ENCODE assay signal across 1 cellular context in the genomic region with DNA sequence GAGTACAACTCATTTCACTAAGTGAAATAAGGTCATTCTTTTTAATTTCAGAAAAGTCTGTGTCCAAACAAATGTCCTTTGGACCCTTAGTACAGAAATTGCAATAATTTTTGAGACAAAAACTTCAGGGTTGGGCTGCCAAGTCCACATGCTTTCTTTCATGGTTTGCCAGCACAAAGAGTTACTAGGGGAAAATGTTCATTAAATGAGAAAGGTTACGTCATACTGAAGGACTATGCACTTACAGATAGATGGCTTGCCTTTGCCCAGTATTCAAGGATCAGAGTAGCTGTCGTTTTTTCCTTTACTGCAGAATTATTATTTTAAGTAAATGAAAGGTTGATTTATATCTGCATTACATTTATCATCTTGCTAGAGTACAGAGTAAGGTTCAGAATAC.
A peak's percentile ranks its signal among the peaks of the same experiment; 100 is the strongest.
TF ChIP-seq lines count a peak whose summit lies in the region.

No MANE protein-coding gene starts in this region.

TF ChIP-seq in SK-N-SH treated with all-trans-retinoic acid at 6 μM for 48 hours, 23 proteins besides CTCF, POLR2A, EP300 and RAD21 (continued from another document):
- TF ChIP-seq, protein P1, sequence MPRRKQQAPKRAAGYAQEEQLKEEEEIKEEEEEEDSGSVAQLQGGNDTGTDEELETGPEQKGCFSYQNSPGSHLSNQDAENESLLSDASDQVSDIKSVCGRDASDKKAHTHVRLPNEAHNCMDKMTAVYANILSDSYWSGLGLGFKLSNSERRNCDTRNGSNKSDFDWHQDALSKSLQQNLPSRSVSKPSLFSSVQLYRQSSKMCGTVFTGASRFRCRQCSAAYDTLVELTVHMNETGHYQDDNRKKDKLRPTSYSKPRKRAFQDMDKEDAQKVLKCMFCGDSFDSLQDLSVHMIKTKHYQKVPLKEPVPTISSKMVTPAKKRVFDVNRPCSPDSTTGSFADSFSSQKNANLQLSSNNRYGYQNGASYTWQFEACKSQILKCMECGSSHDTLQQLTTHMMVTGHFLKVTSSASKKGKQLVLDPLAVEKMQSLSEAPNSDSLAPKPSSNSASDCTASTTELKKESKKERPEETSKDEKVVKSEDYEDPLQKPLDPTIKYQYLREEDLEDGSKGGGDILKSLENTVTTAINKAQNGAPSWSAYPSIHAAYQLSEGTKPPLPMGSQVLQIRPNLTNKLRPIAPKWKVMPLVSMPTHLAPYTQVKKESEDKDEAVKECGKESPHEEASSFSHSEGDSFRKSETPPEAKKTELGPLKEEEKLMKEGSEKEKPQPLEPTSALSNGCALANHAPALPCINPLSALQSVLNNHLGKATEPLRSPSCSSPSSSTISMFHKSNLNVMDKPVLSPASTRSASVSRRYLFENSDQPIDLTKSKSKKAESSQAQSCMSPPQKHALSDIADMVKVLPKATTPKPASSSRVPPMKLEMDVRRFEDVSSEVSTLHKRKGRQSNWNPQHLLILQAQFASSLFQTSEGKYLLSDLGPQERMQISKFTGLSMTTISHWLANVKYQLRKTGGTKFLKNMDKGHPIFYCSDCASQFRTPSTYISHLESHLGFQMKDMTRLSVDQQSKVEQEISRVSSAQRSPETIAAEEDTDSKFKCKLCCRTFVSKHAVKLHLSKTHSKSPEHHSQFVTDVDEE (CRISPR knock-in tag; IDR thresholded peaks at IDR 0.05), result no peak
- TF ChIP-seq CSDC2 (CRISPR knock-in tag; IDR thresholded peaks at IDR 0.05) (no peak), ISL1 (CRISPR knock-in tag; IDR thresholded peaks at IDR 0.05) (peak; percentile 44; the same call in 1 of the 2 replicates)
